Comparison of ENCODE assay signal across 22 cellular contexts in genomic region chr11:96119211-96119610, GRCh38.
"Had no signal": no experiment of that assay in that cellular context is flagged by ENCODE, and none has a peak within 500 bp of the region (broad histone marks: within the 10 kb centered on the region; RNA-seq: fewer than 3 reads in every experiment).

No MANE protein-coding gene starts in this region.

- H3K4me2 ChIP-seq: hepatocyte had no signal

- H2AFZ ChIP-seq: hepatocyte had no signal

- ATAC-seq: foreskin keratinocyte, gastroesophageal sphincter, heart left ventricle, left cardiac atrium, left lung, left ventricle myocardium superior, lower lobe of right lung, mucosa of descending colon had no signal

- H3K4me3 Mint-ChIP-seq: immature natural killer cell, mesothelial cell of epicardium, naive B cell had no signal

- H3K36me3 ChIP-seq: esophagus muscularis mucosa, gastroesophageal sphincter, heart left ventricle, left lung, lower lobe of right lung had no signal

- H3K27me3 ChIP-seq: dorsolateral prefrontal cortex, esophagus muscularis mucosa, foreskin keratinocyte, gastroesophageal sphincter, heart left ventricle, hepatocyte, left lung had no signal

- H3K4me3 ChIP-seq: coronary artery, dorsolateral prefrontal cortex, esophagus muscularis mucosa, gastroesophageal sphincter, heart left ventricle, hepatocyte, left lung, lower lobe of right lung, mucosa of descending colon had no signal

- H3K4me1 ChIP-seq: lower lobe of right lung had no signal

- DNase-seq: dermis blood vessel endothelial cell; effector CD4-positive, alpha-beta T cell; effector memory CD4-positive, alpha-beta T cell; foreskin keratinocyte; heart left ventricle; hypothalamus; immature natural killer cell; islet precursor cell; kidney; left cardiac atrium; left lung; left ventricle myocardium superior; lower lobe of right lung; mesenchymal stem cell; mucosa of descending colon; naive B cell had no signal

- H3K27me3 Mint-ChIP-seq: naive B cell had no signal

- H3K9me3 Mint-ChIP-seq: immature natural killer cell, mesothelial cell of epicardium, naive B cell had no signal

- H3K27ac ChIP-seq: coronary artery, esophagus muscularis mucosa, foreskin keratinocyte, gastroesophageal sphincter, heart left ventricle, hepatocyte, left lung, lower lobe of right lung had no signal

- H3K27ac Mint-ChIP-seq: immature natural killer cell, mesothelial cell of epicardium had no signal
